1 cellular context compared by ENCODE assay signal in genomic region chrX:11040405-11040804, GRCh38.
TF ChIP-seq lines count a peak whose summit lies in the region.

No MANE protein-coding gene starts in this region.

TF ChIP-seq in IMR-90, 13 proteins besides CTCF, POLR2A, EP300 and RAD21 (continued from another document):
- TF ChIP-seq RCOR1 (IDR thresholded peaks at IDR 0.05; ENCODE audit: insufficient replicate concordance, low read length) (no peak), SMC3 (IDR thresholded peaks at IDR 0.05; ENCODE audit: low read depth, low read length) (no peak)
